In genomic region chrX:113512700-113513395, GRCh38 we compare ENCODE assay signal across 15 cellular contexts.
DNase-seq lines count a peak whose midpoint lies in the region; ATAC-seq and TF ChIP-seq lines count a peak whose summit lies in the region.
"Had no signal": no experiment of that assay in that cellular context is flagged by ENCODE, and none has a peak within 500 bp of the region (broad histone marks: within the 10 kb centered on the region; RNA-seq: fewer than 3 reads in every experiment).

No MANE protein-coding gene starts in this region.

- H3K9me3 ChIP-seq in SJSA1 (replicated peaks) (no peaks in the 10 kb centered on the region), fibroblast of lung (ENCODE audit: control insufficient read depth, insufficient read depth, low read depth, low read length) (no peaks in the 10 kb centered on the region)
- H3K9me3 ChIP-seq in effector memory CD4-positive, alpha-beta T cell (ENCODE audit: control insufficient read depth, low read length): no peaks in the 10 kb centered on the region
- H3K9me3 ChIP-seq: colonic mucosa, prostate gland had no signal

- H3K27ac ChIP-seq in SJSA1: peak overlapping the region; percentile 90
- H3K27ac ChIP-seq in fibroblast of lung (ENCODE audit: insufficient read depth, low read length): no peak overlapping the region
- no peak overlapping the region for H3K27ac ChIP-seq in effector memory CD4-positive, alpha-beta T cell (ENCODE audit: insufficient read depth, low read length, poor library complexity, severe bottlenecking)
- H3K27ac ChIP-seq: colonic mucosa, hepatocyte, prostate gland had no signal

- no peaks in the 10 kb centered on the region for H4K20me1 ChIP-seq in fibroblast of lung (ENCODE audit: control insufficient read depth, extremely low read depth, insufficient read depth, low read length)

- H3K27me3 ChIP-seq in SJSA1 (replicated peaks): no peaks in the 10 kb centered on the region
- H3K27me3 ChIP-seq in fibroblast of lung (ENCODE audit: control insufficient read depth, insufficient read depth, low read length): no peaks in the 10 kb centered on the region
- no peaks in the 10 kb centered on the region for H3K27me3 ChIP-seq in effector memory CD4-positive, alpha-beta T cell (replicated peaks; ENCODE audit: control insufficient read depth, insufficient read depth, low read length, poor library complexity, severe bottlenecking)
- H3K27me3 ChIP-seq: colonic mucosa, hepatocyte had no signal

- peak; percentile 70 for DNase-seq in GM04503 (ENCODE audit: low read depth)
- peak; percentile 46 to 86 for DNase-seq in SJSA1 (ENCODE audit: low read depth in 1 of 2, low spot score in 2 of 2)
- DNase-seq in fibroblast of lung (ENCODE audit: low read depth in 2 of 2): peak; percentile 39 to 81
- peak; percentile 47 for DNase-seq in pulmonary artery endothelial cell (ENCODE audit: low read depth, low spot score)
- DNase-seq in superior temporal gyrus (ENCODE audit: extremely low spot score): no peak
- no peak for DNase-seq in ecto neural progenitor cell (ENCODE audit: low spot score)
- no peak for DNase-seq in effector memory CD4-positive, alpha-beta T cell
- DNase-seq: activated CD4-positive, alpha-beta T cell treated with anti-CD3 and anti-CD28 coated beads for 1 hour; activated gamma-delta T cell; colonic mucosa; NCI-H69 had no signal

- H3K4me3 ChIP-seq in SJSA1 (no peak overlapping the region), fibroblast of lung (replicated peaks in 1 of 4; ENCODE audit: control extremely low read depth in 1 of 4, insufficient read depth in 1 of 4, low read depth in 3 of 4, low read length in 4 of 4) (no peak overlapping the region)
- no peak overlapping the region for H3K4me3 ChIP-seq in effector memory CD4-positive, alpha-beta T cell (ENCODE audit: insufficient read depth, low read depth, low read length, poor library complexity, severe bottlenecking)
- H3K4me3 ChIP-seq: colonic mucosa, GM12878, hepatocyte, prostate gland had no signal

- no peaks in the 10 kb centered on the region for H3K36me3 ChIP-seq in SJSA1
- H3K36me3 ChIP-seq in fibroblast of lung (ENCODE audit: control insufficient read depth, insufficient read depth, low read length): no peaks in the 10 kb centered on the region
- no peaks in the 10 kb centered on the region for H3K36me3 ChIP-seq in effector memory CD4-positive, alpha-beta T cell (ENCODE audit: control insufficient read depth, insufficient read depth, low read length)
- H3K36me3 ChIP-seq: colonic mucosa, prostate gland had no signal

- no peak for ATAC-seq in GM19324 (IDR thresholded peaks at IDR 0.05; ENCODE audit: low FRiP score, unreplicated experiment)
- ATAC-seq: GM12878 had no signal

- TF ChIP-seq CTCF in fibroblast of lung (conservative IDR thresholded peaks at IDR 0.05 in 1 of 2, IDR thresholded peaks at IDR 0.05 in 1 of 2; ENCODE audit: low read depth in 1 of 2, low read length in 2 of 2): no peak

- no peak overlapping the region for H3K4me2 ChIP-seq in fibroblast of lung (ENCODE audit: extremely low read depth, insufficient read depth, low read length)
- H3K4me2 ChIP-seq: hepatocyte had no signal

- H3K4me1 ChIP-seq in SJSA1 (replicated peaks) (peaks cover 27% of the 10 kb centered on the region), fibroblast of lung (ENCODE audit: control insufficient read depth, extremely low read depth, insufficient read depth, low read length) (no peaks in the 10 kb centered on the region)
- no peaks in the 10 kb centered on the region for H3K4me1 ChIP-seq in effector memory CD4-positive, alpha-beta T cell (ENCODE audit: control insufficient read depth, insufficient read depth, low read length, poor library complexity, severe bottlenecking)
- H3K4me1 ChIP-seq: colonic mucosa, prostate gland had no signal

- H3K9ac ChIP-seq in fibroblast of lung (ENCODE audit: insufficient read depth, low read length): no peak overlapping the region

- H2AFZ ChIP-seq in fibroblast of lung (ENCODE audit: low read length): no peak overlapping the region
- H2AFZ ChIP-seq: hepatocyte had no signal

- no peaks in the 10 kb centered on the region for H3K79me2 ChIP-seq in fibroblast of lung (ENCODE audit: control insufficient read depth, insufficient read depth, low read length)
- H3K79me2 ChIP-seq: hepatocyte had no signal

Comparison
In these comparisons a context has a peak if more than half of its experiments do, and no peak if none do; other contexts are left out.
1. DNase-seq: peak in GM04503 (single experiment), SJSA1 (2 of 2), fibroblast of lung (2 of 2) and pulmonary artery endothelial cell (single experiment); none in superior temporal gyrus (single experiment), ecto neural progenitor cell (single experiment) and effector memory CD4-positive, alpha-beta T cell (0 of 3).